Comparison of ENCODE assay signal across 28 cellular contexts in genomic region chr15:89381330-89381729, GRCh38.
"Had no signal": no experiment of that assay in that cellular context is flagged by ENCODE, and none has a peak within 500 bp of the region (broad histone marks: within the 10 kb centered on the region; RNA-seq: fewer than 3 reads in every experiment).

No MANE protein-coding gene starts in this region.

- H3K27ac Mint-ChIP-seq: activated CD8-positive, alpha-beta T cell treated with anti-CD3 and anti-CD28 coated beads for 36 hours; activated naive CD8-positive, alpha-beta T cell treated with anti-CD3 and anti-CD28 coated beads, Interleukin-2, amount 10 ng/mL, durations not matched to agents 7 days and 5 days; activated T-cell treated with anti-CD3 and anti-CD28 coated beads, Interleukin-2, amount 50 U/mL, for 72 hours; activated T-helper 2 cell treated with anti-CD3 and anti-CD28 coated beads, Interferon-gamma antibody, Interleukin-2, Interleukin-4, amounts not matched to agents 10 μg/mL and 5 μg/mL and 100 μg/mL, durations not matched to agents 14 hours and 24 hours and 36 hours; T-cell had no signal

- ATAC-seq: activated CD8-positive, alpha-beta T cell treated with anti-CD3 and anti-CD28 coated beads for 36 hours; activated T-cell treated with anti-CD3 and anti-CD28 coated beads, Interleukin-2, amount 50 U/mL, for 72 hours; T-cell had no signal

- H3K4me3 Mint-ChIP-seq: activated CD8-positive, alpha-beta T cell treated with anti-CD3 and anti-CD28 coated beads for 36 hours; activated naive CD8-positive, alpha-beta T cell treated with anti-CD3 and anti-CD28 coated beads, Interleukin-2, amount 10 ng/mL, durations not matched to agents 7 days and 5 days; activated T-cell treated with anti-CD3 and anti-CD28 coated beads, Interleukin-2, amount 50 U/mL, for 72 hours; central memory CD8-positive, alpha-beta T cell; T-cell had no signal

- H3K27ac ChIP-seq: adrenal gland, KMS-11, Peyer's patch, RWPE1, SJCRH30 had no signal

- H3K4me3 ChIP-seq: adrenal gland, Peyer's patch, SJCRH30 had no signal

- H3K36me3 Mint-ChIP-seq: activated naive CD8-positive, alpha-beta T cell treated with anti-CD3 and anti-CD28 coated beads, Interleukin-2, amount 10 ng/mL, durations not matched to agents 7 days and 5 days; T-cell had no signal

- H3K27me3 ChIP-seq: SJCRH30 had no signal

- H3K4me1 ChIP-seq: adrenal gland had no signal

- DNase-seq: activated CD4-positive, alpha-beta T cell treated with anti-CD3 and anti-CD28 coated beads for 4 hours; activated CD8-positive, alpha-beta memory T cell treated with anti-CD3 and anti-CD28 coated beads, Interleukin-2, amount 50 U/mL, for 4 hours; activated CD8-positive, alpha-beta T cell treated with anti-CD3 and anti-CD28 coated beads for 36 hours; activated gamma-delta T cell treated with Interleukin-2 at 50 U/mL for 16 hours; activated naive CD4-positive, alpha-beta T cell treated with anti-CD3 and anti-CD28 coated beads, Interleukin-2, amount 50 U/mL, for 16 hours; activated naive CD8-positive, alpha-beta T cell treated with anti-CD3 and anti-CD28 coated beads, Interleukin-2, amount 10 ng/mL, durations not matched to agents 7 days and 5 days; activated T-cell treated with anti-CD3 and anti-CD28 coated beads, Interleukin-2, amount 50 U/mL, for 72 hours; adrenal gland; NCI-H1092; NCI-H1417; NCI-H2029; NCI-H2107; NCI-H2171 treated with DMSO at 0.1 percent for 48 hours; NCI-H226; NCI-H526; NCI-H774; NK-92 treated with Interleukin-12 subunit alpha and Interleukin-12 subunit beta, amount 100 ng/mL, for 24 hours; OCI-M1; Peyer's patch; Right ventricle myocardium superior; SJCRH30; T-cell; T-helper 2 cell; WERI-Rb-1 had no signal

- H3K9me3 ChIP-seq: adrenal gland, Peyer's patch, SJCRH30 had no signal

- H3K4me1 Mint-ChIP-seq: activated naive CD8-positive, alpha-beta T cell treated with anti-CD3 and anti-CD28 coated beads, Interleukin-2, amount 10 ng/mL, durations not matched to agents 7 days and 5 days; central memory CD8-positive, alpha-beta T cell had no signal

- H3K36me3 ChIP-seq: adrenal gland, Peyer's patch, SJCRH30 had no signal

- H3K9me3 Mint-ChIP-seq: activated CD8-positive, alpha-beta T cell treated with anti-CD3 and anti-CD28 coated beads for 36 hours; activated naive CD8-positive, alpha-beta T cell treated with anti-CD3 and anti-CD28 coated beads, Interleukin-2, amount 10 ng/mL, durations not matched to agents 7 days and 5 days; activated T-cell treated with anti-CD3 and anti-CD28 coated beads, Interleukin-2, amount 50 U/mL, for 72 hours; activated T-helper 2 cell treated with anti-CD3 and anti-CD28 coated beads, Interferon-gamma antibody, Interleukin-2, Interleukin-4, amounts not matched to agents 10 μg/mL and 5 μg/mL and 100 μg/mL, durations not matched to agents 14 hours and 24 hours and 36 hours; central memory CD8-positive, alpha-beta T cell; T-cell had no signal
